In the genomic region with DNA sequence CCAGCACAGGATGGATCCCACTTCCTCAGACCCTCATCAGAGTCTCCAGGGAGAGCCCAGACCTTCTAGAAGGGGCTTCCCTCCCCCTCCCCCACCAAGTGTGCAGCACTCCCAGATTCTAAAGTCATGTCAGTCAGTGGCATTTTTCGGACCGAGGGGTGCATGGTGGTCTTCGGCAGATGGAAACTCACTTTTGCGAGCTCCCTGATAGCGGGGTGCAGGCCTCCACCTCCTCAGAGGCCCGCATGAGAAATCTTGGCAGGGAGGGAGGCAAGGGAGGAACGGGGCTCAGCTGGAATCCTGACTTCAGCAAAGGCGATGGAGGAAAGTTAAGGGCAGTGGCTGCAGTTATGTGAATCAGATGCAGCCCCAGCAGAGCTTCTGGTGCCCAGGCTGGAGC, we compare ENCODE assay signal across 32 cellular contexts. TPM values are rescaled to one million over a fixed set of nuclear protein-coding genes. Genes with fewer than 3 reads are reported as not detected.
"Had no signal": no experiment of that assay in that cellular context is flagged by ENCODE, and none has a peak within 500 bp of the region (broad histone marks: within the 10 kb centered on the region; RNA-seq: fewer than 3 reads in every experiment).

No MANE protein-coding gene starts in this region.

- H3K4me1 ChIP-seq: foreskin keratinocyte, gastrocnemius medialis had no signal

- H3K27ac ChIP-seq: brain microvascular endothelial cell, esophagus muscularis mucosa, foreskin keratinocyte, gastrocnemius medialis, heart right ventricle had no signal

- H3K27me3 Mint-ChIP-seq: activated CD4-positive, alpha-beta memory T cell treated with anti-CD3 and anti-CD28 coated beads, Interleukin-2, amount 10 ng/mL, durations not matched to agents 7 days and 5 days; activated CD4-positive, alpha-beta T cell treated with anti-CD3 and anti-CD28 coated beads for 36 hours; activated naive CD8-positive, alpha-beta T cell; activated T-cell treated with anti-CD3 and anti-CD28 coated beads, Interleukin-2, amount 50 U/mL, for 24 hours; T-helper 17 cell had no signal

- H3K27ac Mint-ChIP-seq: activated CD4-positive, alpha-beta memory T cell treated with anti-CD3 and anti-CD28 coated beads, Interleukin-2, amount 10 ng/mL, durations not matched to agents 7 days and 5 days; activated CD4-positive, alpha-beta T cell treated with anti-CD3 and anti-CD28 coated beads for 36 hours; activated CD4-positive, alpha-beta T cell treated with anti-CD3 and anti-CD28 coated beads, Interleukin-2, amount 10 ng/mL, durations not matched to agents 24 days and 14 days; activated naive CD4-positive, alpha-beta T cell treated with anti-CD3 and anti-CD28 coated beads for 36 hours; activated naive CD8-positive, alpha-beta T cell; activated T-cell treated with anti-CD3 and anti-CD28 coated beads, Interleukin-2, amount 50 U/mL, for 24 hours; activated T-cell treated with anti-CD3 and anti-CD28 coated beads, Interleukin-2, amount 50 U/mL, for 72 hours; effector memory CD8-positive, alpha-beta T cell; T-helper 17 cell; T-helper 2 cell treated with Interferon-gamma antibody and Interleukin-4, amounts not matched to agents 5 μg/mL and 100 μg/mL, for 36 hours had no signal

- H3K36me3 ChIP-seq: brain microvascular endothelial cell, esophagus muscularis mucosa, gastrocnemius medialis, heart right ventricle had no signal

- H3K4me3 ChIP-seq: esophagus muscularis mucosa, gastrocnemius medialis, heart right ventricle had no signal

- FAIRE-seq: astrocyte, bronchial epithelial cell, colon had no signal

- H3K9me3 Mint-ChIP-seq: activated CD4-positive, alpha-beta memory T cell treated with anti-CD3 and anti-CD28 coated beads, Interleukin-2, amount 10 ng/mL, durations not matched to agents 7 days and 5 days; activated CD4-positive, alpha-beta T cell treated with anti-CD3 and anti-CD28 coated beads, Interleukin-2, amount 10 ng/mL, durations not matched to agents 24 days and 14 days; activated naive CD4-positive, alpha-beta T cell treated with anti-CD3 and anti-CD28 coated beads for 36 hours; activated T-cell treated with anti-CD3 and anti-CD28 coated beads, Interleukin-2, amount 50 U/mL, for 24 hours; activated T-cell treated with anti-CD3 and anti-CD28 coated beads, Interleukin-2, amount 50 U/mL, for 72 hours; effector memory CD8-positive, alpha-beta T cell; T-helper 2 cell treated with Interferon-gamma antibody and Interleukin-4, amounts not matched to agents 5 μg/mL and 100 μg/mL, for 36 hours had no signal

- H3K9me3 ChIP-seq: esophagus muscularis mucosa, gastrocnemius medialis, heart right ventricle had no signal

- H3K36me3 Mint-ChIP-seq: activated naive CD8-positive, alpha-beta T cell had no signal

- H3K4me3 Mint-ChIP-seq: activated CD4-positive, alpha-beta memory T cell treated with anti-CD3 and anti-CD28 coated beads, Interleukin-2, amount 10 ng/mL, durations not matched to agents 7 days and 5 days; activated CD4-positive, alpha-beta T cell treated with anti-CD3 and anti-CD28 coated beads for 36 hours; activated CD4-positive, alpha-beta T cell treated with anti-CD3 and anti-CD28 coated beads, Interleukin-2, amount 10 ng/mL, durations not matched to agents 24 days and 14 days; activated naive CD4-positive, alpha-beta T cell treated with anti-CD3 and anti-CD28 coated beads for 36 hours; activated naive CD8-positive, alpha-beta T cell; activated T-cell treated with anti-CD3 and anti-CD28 coated beads, Interleukin-2, amount 50 U/mL, for 24 hours; activated T-cell treated with anti-CD3 and anti-CD28 coated beads, Interleukin-2, amount 50 U/mL, for 72 hours; effector memory CD8-positive, alpha-beta T cell; T-helper 17 cell; T-helper 2 cell treated with Interferon-gamma antibody and Interleukin-4, amounts not matched to agents 5 μg/mL and 100 μg/mL, for 36 hours had no signal

- H3K4me1 Mint-ChIP-seq: activated CD4-positive, alpha-beta memory T cell treated with anti-CD3 and anti-CD28 coated beads, Interleukin-2, amount 10 ng/mL, durations not matched to agents 7 days and 5 days; activated CD4-positive, alpha-beta T cell treated with anti-CD3 and anti-CD28 coated beads for 36 hours; T-helper 17 cell had no signal

- ATAC-seq: activated CD4-positive, alpha-beta T cell treated with anti-CD3 and anti-CD28 coated beads for 36 hours; activated T-cell treated with anti-CD3 and anti-CD28 coated beads, Interleukin-2, amount 50 U/mL, for 72 hours; effector memory CD8-positive, alpha-beta T cell; foreskin keratinocyte; gastrocnemius medialis; T-helper 17 cell had no signal

- DNase-seq: activated CD4-positive, alpha-beta memory T cell treated with anti-CD3 and anti-CD28 coated beads, Interleukin-2, amount 10 ng/mL, durations not matched to agents 7 days and 5 days; activated CD4-positive, alpha-beta T cell treated with anti-CD3 and anti-CD28 coated beads for 36 hours; activated CD4-positive, alpha-beta T cell treated with anti-CD3 and anti-CD28 coated beads, Interleukin-2, amount 10 ng/mL, durations not matched to agents 24 days and 14 days; activated CD4-positive, CD25-positive, alpha-beta regulatory T cell; activated CD4-positive, CD25-positive, alpha-beta regulatory T cell treated with anti-CD3 and anti-CD28 coated beads, Interleukin-2, amount 50 U/mL, for 72 hours; activated CD8-positive, alpha-beta memory T cell treated with anti-CD3 and anti-CD28 coated beads, Interleukin-2, amount 50 U/mL, for 48 hours; activated naive CD4-positive, alpha-beta T cell treated with anti-CD3 and anti-CD28 coated beads for 36 hours; activated T-cell treated with anti-CD3 and anti-CD28 coated beads for 4 hours; activated T-cell treated with anti-CD3 and anti-CD28 coated beads, Interleukin-2, amount 50 U/mL, for 24 hours; activated T-cell treated with anti-CD3 and anti-CD28 coated beads, Interleukin-2, amount 50 U/mL, for 72 hours; amniotic stem cell; anterior cingulate cortex; brain microvascular endothelial cell; caudate nucleus; cortex of kidney; dermis blood vessel endothelial cell; effector CD4-positive, alpha-beta T cell; effector memory CD8-positive, alpha-beta T cell; erythroblast; foreskin keratinocyte; gastrocnemius medialis; glutamatergic neuron; heart right ventricle; T-helper 1 cell; T-helper 17 cell; T1000 had no signal

- H3K27me3 ChIP-seq: brain microvascular endothelial cell, esophagus muscularis mucosa, foreskin keratinocyte, gastrocnemius medialis had no signal

RNA-seq across cellular contexts. Expression of gene LONRF2, which starts 58.2 kb away (rescaled TPM):
- total RNA-seq: activated naive CD4-positive, alpha-beta T cell treated with anti-CD3 and anti-CD28 coated beads for 36 hours; bronchial epithelial cell; dermis blood vessel endothelial cell; foreskin keratinocyte had no signal
- polyA plus RNA-seq: foreskin keratinocyte had no signal
